ENCODE assay signal across 1 cellular context in genomic region chr15:95431518-95431917, GRCh38.
TF ChIP-seq lines count a peak whose summit lies in the region.

No MANE protein-coding gene starts in this region.

TF ChIP-seq in K562, 482 proteins besides CTCF, POLR2A, EP300 and RAD21 (continued from another document):
- no peak for TF ChIP-seq ATF6 (CRISPR knock-in tag; IDR thresholded peaks at IDR 0.05)
- TF ChIP-seq NFYB (IDR thresholded peaks at IDR 0.05; ENCODE audit: extremely low read depth, insufficient read length), result no peak
- TF ChIP-seq TRIM28 (IDR thresholded peaks at IDR 0.05), result no peak
- no peak for TF ChIP-seq CHD1 (IDR thresholded peaks at IDR 0.05; ENCODE audit: low read length)
- TF ChIP-seq CEBPG (CRISPR knock-in tag; IDR thresholded peaks at IDR 0.05), result no peak
- TF ChIP-seq CEBPG (tag; conservative IDR thresholded peaks at IDR 0.05 in 1 of 2, IDR thresholded peaks at IDR 0.05 in 1 of 2), result peak in 1 of 2 experiments; percentile 74; a peak in 3 of 4 replicates
- no peak for TF ChIP-seq ZBTB12 (CRISPR knock-in tag; IDR thresholded peaks at IDR 0.05)
- no peak for TF ChIP-seq ZNF263 (CRISPR knock-in tag; IDR thresholded peaks at IDR 0.05; ENCODE audit: borderline replicate concordance)
- TF ChIP-seq CUX1 (CRISPR knock-in tag; IDR thresholded peaks at IDR 0.05), result no peak
- TF ChIP-seq HMG20A (CRISPR knock-in tag; conservative IDR thresholded peaks at IDR 0.05), result no peak
